ENCODE assay signal across 12 cellular contexts in genomic region chrX:132622130-132622529, GRCh38.
DNase-seq lines count a peak whose midpoint lies in the region; ATAC-seq and TF ChIP-seq lines count a peak whose summit lies in the region.
"Had no signal": no experiment of that assay in that cellular context is flagged by ENCODE, and none has a peak within 500 bp of the region (broad histone marks: within the 10 kb centered on the region; RNA-seq: fewer than 3 reads in every experiment).

No MANE protein-coding gene starts in this region.

- POLR2A ChIA-PET in MCF 10A (lab: Yijun Ruan, JAX), result no interaction called here
- POLR2A ChIA-PET in CD4-positive, alpha-beta memory T cell (lab: Charles Lee; ENCODE audit: partially characterized antibody), result interaction anchor here (0.5 to 1.6 kb wide), 2 partner anchors 9 to 360 kb away, joined by 3 read pairs; no protein-coding TSS in a partner anchor

- H3K36me3 ChIP-seq in breast epithelium (no peaks in the 10 kb centered on the region), esophagus muscularis mucosa (no peaks in the 10 kb centered on the region)
- H3K36me3 ChIP-seq in CD4-positive, alpha-beta memory T cell (ENCODE audit: insufficient read depth, low read length), result no peaks in the 10 kb centered on the region
- H3K36me3 ChIP-seq: BLaER1 had no signal

- no peaks in the 10 kb centered on the region for H3K4me1 ChIP-seq in breast epithelium
- no peaks in the 10 kb centered on the region for H3K4me1 ChIP-seq in esophagus muscularis mucosa
- H3K4me1 ChIP-seq in CD4-positive, alpha-beta memory T cell (ENCODE audit: insufficient read depth, low read length), result no peaks in the 10 kb centered on the region
- H3K4me1 ChIP-seq: BLaER1 had no signal

- intact Hi-C loops in MCF 10A (cut with micrococcal nuclease) (no loop called here), breast epithelium (cut with DNase I; ENCODE audit: low total_unique reads) (loop anchor here (5.0 kb wide), 1 partner anchor 975 kb away; no protein-coding TSS in a partner anchor), esophagus muscularis mucosa (cut with DNase I) (no loop called here)
- intact Hi-C loops in CD4-positive, alpha-beta memory T cell (cut with micrococcal nuclease), result no loop called here

- ATAC-seq in stimulated activated naive CD8-positive, alpha-beta T cell treated with anti-CD3 and anti-CD28 coated beads, Interleukin-15, amount 100 ng/mL, for 72 hours, result peak; percentile 97
- no peak for ATAC-seq in GM21447 (IDR thresholded peaks at IDR 0.05; ENCODE audit: unreplicated experiment)

- H3K4me3 ChIP-seq in breast epithelium (no peak overlapping the region), fibroblast of pulmonary artery (replicated peaks; ENCODE audit: low read depth, low read length) (no peak overlapping the region), esophagus muscularis mucosa (no peak overlapping the region)
- no peak overlapping the region for H3K4me3 ChIP-seq in CD4-positive, alpha-beta memory T cell (ENCODE audit: low read length in 2 of 2)
- H3K4me3 ChIP-seq: BLaER1 had no signal

- DNase-seq in MCF 10A (ENCODE audit: unreplicated experiment) (peak; percentile 27), breast epithelium (ENCODE audit: low spot score in 2 of 2) (no peak), fibroblast of pulmonary artery (ENCODE audit: low read depth) (peak; percentile 21), esophagus muscularis mucosa (ENCODE audit: extremely low spot score) (no peak)
- peak; percentile 9 to 27 for DNase-seq in activated CD4-positive, alpha-beta T cell treated with anti-CD3 and anti-CD28 coated beads, Interleukin-2, amount 50 U/mL, for 4 hours
- peak; percentile 27 to 54 for DNase-seq in stimulated activated naive CD8-positive, alpha-beta T cell treated with anti-CD3 and anti-CD28 coated beads, Interleukin-15, amount 100 ng/mL, for 72 hours
- DNase-seq in CD4-positive, alpha-beta memory T cell, result no peak
- DNase-seq: activated gamma-delta T cell, glutamatergic neuron, NCI-H774 had no signal

- WGBS in esophagus muscularis mucosa, result 73% methylated on average over 4 of the region's 4 CpGs

- TF ChIP-seq CTCF in MCF 10A (IDR thresholded peaks at IDR 0.05; ENCODE audit: unreplicated experiment), result no peak
- no peak for TF ChIP-seq CTCF in breast epithelium (IDR thresholded peaks at IDR 0.05)
- TF ChIP-seq CTCF in fibroblast of pulmonary artery (IDR thresholded peaks at IDR 0.05; ENCODE audit: low read length, missing control alignments), result no peak
- TF ChIP-seq CTCF in esophagus muscularis mucosa (IDR thresholded peaks at IDR 0.05), result no peak

- peaks cover 52% of the 10 kb centered on the region for H3K27me3 Mint-ChIP-seq in MCF 10A (ENCODE audit: insufficient read depth, unreplicated experiment)
- no peaks in the 10 kb centered on the region for H3K27me3 Mint-ChIP-seq in stimulated activated naive CD8-positive, alpha-beta T cell treated with anti-CD3 and anti-CD28 coated beads, Interleukin-15, amount 100 ng/mL, for 72 hours
- no peaks in the 10 kb centered on the region for H3K27me3 Mint-ChIP-seq in CD4-positive, alpha-beta memory T cell

- no peaks in the 10 kb centered on the region for H3K9me3 Mint-ChIP-seq in MCF 10A (ENCODE audit: unreplicated experiment)
- no peaks in the 10 kb centered on the region for H3K9me3 Mint-ChIP-seq in stimulated activated naive CD8-positive, alpha-beta T cell treated with anti-CD3 and anti-CD28 coated beads, Interleukin-15, amount 100 ng/mL, for 72 hours
- H3K9me3 Mint-ChIP-seq in CD4-positive, alpha-beta memory T cell, result no peaks in the 10 kb centered on the region

- CTCF ChIA-PET in MCF 10A (lab: Yijun Ruan, JAX), result interaction anchor here (0.6 to 2.7 kb wide), 10 partner anchors 9 to 912 kb away, joined by 3 to 8 read pairs (median 4); no protein-coding TSS in a partner anchor
- CTCF ChIA-PET in CD4-positive, alpha-beta memory T cell (lab: Charles Lee; ENCODE audit: partially characterized antibody), result interaction anchor here (0.6 to 3.1 kb wide), 5 partner anchors 7 to 362 kb away, joined by 3 to 13 read pairs (median 5); no protein-coding TSS in a partner anchor

- BruUV-seq in MCF 10A (replicated peaks; lab: Mats Ljungman, UMichigan), result no TSS peak

- H3K9me3 ChIP-seq in breast epithelium (no peaks in the 10 kb centered on the region), esophagus muscularis mucosa (no peaks in the 10 kb centered on the region)
- H3K9me3 ChIP-seq in CD4-positive, alpha-beta memory T cell (ENCODE audit: control insufficient read depth in 1 of 2, low read length in 2 of 2), result no peaks in the 10 kb centered on the region
- H3K9me3 ChIP-seq: BLaER1 had no signal

- H3K4me1 Mint-ChIP-seq in MCF 10A (ENCODE audit: insufficient read depth, unreplicated experiment), result no peaks in the 10 kb centered on the region
- H3K4me1 Mint-ChIP-seq in stimulated activated naive CD8-positive, alpha-beta T cell treated with anti-CD3 and anti-CD28 coated beads, Interleukin-15, amount 100 ng/mL, for 72 hours, result peaks cover 10% of the 10 kb centered on the region
- H3K4me1 Mint-ChIP-seq in CD4-positive, alpha-beta memory T cell, result no peaks in the 10 kb centered on the region

- H3K27me3 ChIP-seq in breast epithelium, result peaks cover 0 to 58% of the 10 kb centered on the region in 2 donors
- no peaks in the 10 kb centered on the region for H3K27me3 ChIP-seq in esophagus muscularis mucosa
- no peaks in the 10 kb centered on the region for H3K27me3 ChIP-seq in CD4-positive, alpha-beta memory T cell (ENCODE audit: insufficient read depth, low read length)

- TF ChIP-seq POLR2A in breast epithelium (IDR thresholded peaks at IDR 0.05), result no peak
- no peak for TF ChIP-seq POLR2A in esophagus muscularis mucosa (IDR thresholded peaks at IDR 0.05; ENCODE audit: low read depth)

- H3K27ac ChIP-seq in breast epithelium (no peak overlapping the region), esophagus muscularis mucosa (replicated peaks in 1 of 4) (no peak overlapping the region)
- no peak overlapping the region for H3K27ac ChIP-seq in CD4-positive, alpha-beta memory T cell (ENCODE audit: low read depth, low read length)
- H3K27ac ChIP-seq: BLaER1 had no signal

- H3K36me3 Mint-ChIP-seq in MCF 10A (ENCODE audit: insufficient read depth, unreplicated experiment), result no peaks in the 10 kb centered on the region
- H3K36me3 Mint-ChIP-seq in CD4-positive, alpha-beta memory T cell, result no peaks in the 10 kb centered on the region

- no peak overlapping the region for H3K4me3 Mint-ChIP-seq in MCF 10A (ENCODE audit: unreplicated experiment)
- H3K4me3 Mint-ChIP-seq in stimulated activated naive CD8-positive, alpha-beta T cell treated with anti-CD3 and anti-CD28 coated beads, Interleukin-15, amount 100 ng/mL, for 72 hours, result no peak overlapping the region
- H3K4me3 Mint-ChIP-seq in CD4-positive, alpha-beta memory T cell, result no peak overlapping the region

- TF ChIP-seq EP300 in esophagus muscularis mucosa (IDR thresholded peaks at IDR 0.05), result no peak

- H3K27ac Mint-ChIP-seq in MCF 10A (ENCODE audit: low read depth, unreplicated experiment), result no peak overlapping the region
- H3K27ac Mint-ChIP-seq in stimulated activated naive CD8-positive, alpha-beta T cell treated with anti-CD3 and anti-CD28 coated beads, Interleukin-15, amount 100 ng/mL, for 72 hours, result peak overlapping the region in 1 of 2 donors; percentile 78
- H3K27ac Mint-ChIP-seq in CD4-positive, alpha-beta memory T cell, result peak overlapping the region in 1 of 7 donors; percentile 10

Comparison
In these comparisons a context has a peak if more than half of its experiments do, and no peak if none do; other contexts are left out.
1. DNase-seq: peak in MCF 10A (single experiment), activated CD4-positive, alpha-beta T cell treated with anti-CD3 and anti-CD28 coated beads, Interleukin-2, amount 50 U/mL, for 4 hours (2 of 2), fibroblast of pulmonary artery (single experiment) and stimulated activated naive CD8-positive, alpha-beta T cell treated with anti-CD3 and anti-CD28 coated beads, Interleukin-15, amount 100 ng/mL, for 72 hours (2 of 2); none in breast epithelium (0 of 2), esophagus muscularis mucosa (single experiment) and CD4-positive, alpha-beta memory T cell (0 of 5).